18 cellular contexts compared by ENCODE assay signal in genomic region chr2:152571035-152571766, GRCh38.
DNase-seq lines count a peak whose midpoint lies in the region; ATAC-seq and TF ChIP-seq lines count a peak whose summit lies in the region.
"Had no signal": no experiment of that assay in that cellular context is flagged by ENCODE, and none has a peak within 500 bp of the region (broad histone marks: within the 10 kb centered on the region; RNA-seq: fewer than 3 reads in every experiment).

No MANE protein-coding gene starts in this region.

- BruUV-seq in PC-3 (replicated peaks; lab: Mats Ljungman, UMichigan): no TSS peak

- H3K9me2 ChIP-seq in PC-3 (replicated peaks; ENCODE audit: low read length): no peaks in the 10 kb centered on the region

- H3K27me3 ChIP-seq in PC-3 (ENCODE audit: low read length) (no peaks in the 10 kb centered on the region), parathyroid adenoma (ENCODE audit: control insufficient read depth, insufficient read depth, low read length) (no peaks in the 10 kb centered on the region)
- H3K27me3 ChIP-seq: tibial nerve had no signal

- H3K27ac ChIP-seq in PC-3 (ENCODE audit: low read length): peak overlapping the region; percentile 25; the same call in 1 of the 2 replicates
- no peak overlapping the region for H3K27ac ChIP-seq in parathyroid adenoma
- H3K27ac ChIP-seq: VCaP had no signal

- H3K4me2 ChIP-seq in PC-3 (ENCODE audit: low read length) (0 out of 2 replicates have a peak overlapping the region, but pooled peaks have one; percentile 1), parathyroid adenoma (ENCODE audit: low read length) (no peak overlapping the region)

- H3K9me3 ChIP-seq in PC-3 (ENCODE audit: low read length) (no peaks in the 10 kb centered on the region), parathyroid adenoma (ENCODE audit: control insufficient read depth, low read length) (no peaks in the 10 kb centered on the region)
- H3K9me3 ChIP-seq: tibial nerve had no signal

- intact Hi-C loops in PC-3 (cut with micrococcal nuclease): loop anchor here (5.0 kb wide), 2 partner anchors 41 to 99 kb away; no protein-coding TSS in a partner anchor

- H3K9ac ChIP-seq in PC-3 (ENCODE audit: low read length) (no peak overlapping the region), parathyroid adenoma (no peak overlapping the region)

- POLR2A ChIA-PET in PC-3 (lab: Charles Lee; ENCODE audit: unreplicated experiment): no interaction called here

- no peak for TF ChIP-seq CTCF in AG10803 (conservative IDR thresholded peaks at IDR 0.05; ENCODE audit: low read length)
- no peak for TF ChIP-seq CTCF in PC-3 (conservative IDR thresholded peaks at IDR 0.05; ENCODE audit: low read depth, low read length)
- no peak for TF ChIP-seq CTCF in epithelial cell of proximal tubule (conservative IDR thresholded peaks at IDR 0.05; ENCODE audit: low read depth, low read length)
- TF ChIP-seq CTCF in parathyroid adenoma (IDR thresholded peaks at IDR 0.05): no peak

- no peak overlapping the region for H3K4me3 ChIP-seq in AG10803 (ENCODE audit: low read length)
- no peak overlapping the region for H3K4me3 ChIP-seq in PC-3 (ENCODE audit: low read length)
- H3K4me3 ChIP-seq in epithelial cell of proximal tubule (ENCODE audit: low read depth, low read length): no peak overlapping the region
- no peak overlapping the region for H3K4me3 ChIP-seq in parathyroid adenoma (ENCODE audit: low read depth, low read length)
- H3K4me3 ChIP-seq: tibial nerve had no signal

- H3F3A ChIP-seq in PC-3 (ENCODE audit: low read length, unreplicated experiment): no peaks in the 10 kb centered on the region

- no peaks in the 10 kb centered on the region for H3K79me2 ChIP-seq in PC-3 (ENCODE audit: low read length)
- H3K79me2 ChIP-seq in parathyroid adenoma: no peaks in the 10 kb centered on the region

- peaks cover 33% of the 10 kb centered on the region for H3K4me1 ChIP-seq in PC-3 (ENCODE audit: insufficient read depth, low read length)
- H3K4me1 ChIP-seq in parathyroid adenoma: peaks cover 25% of the 10 kb centered on the region

- H3K36me3 ChIP-seq in PC-3 (ENCODE audit: low read depth, low read length) (no peaks in the 10 kb centered on the region), parathyroid adenoma (ENCODE audit: control insufficient read depth, insufficient read depth, low read length) (no peaks in the 10 kb centered on the region)
- H3K36me3 ChIP-seq: tibial nerve had no signal

- H4K20me1 ChIP-seq in PC-3 (ENCODE audit: low read length): no peaks in the 10 kb centered on the region

- DNase-seq in AG10803 (ENCODE audit: low read depth) (peak; percentile 34), PC-3 (peak; percentile 65), epithelial cell of proximal tubule (ENCODE audit: low read depth) (peak; percentile 16), NCI-H2081 treated with DMSO at 0.1 percent for 48 hours (lab: John Stamatoyannopoulos, UW) (no peak), NCI-H748 (lab: John Stamatoyannopoulos, UW; ENCODE audit: unreplicated experiment) (no peak), NCI-H2227 (lab: John Stamatoyannopoulos, UW; ENCODE audit: unreplicated experiment) (no peak)
- DNase-seq: cortex of kidney, foreskin melanocyte, KBM-7, kidney, NCI-H1436, NCI-H748 treated with DMSO at 0.1 percent for 48 hours, small intestine had no signal

- H2AFZ ChIP-seq in PC-3 (ENCODE audit: low read length) (no peak overlapping the region), parathyroid adenoma (peak overlapping the region; percentile 22)

- CTCF ChIA-PET in PC-3 (lab: Charles Lee): no interaction called here

- ATAC-seq in PC-3 (peak; percentile 70), GM19467 (IDR thresholded peaks at IDR 0.05; ENCODE audit: unreplicated experiment) (no peak)
- ATAC-seq: activated naive CD4-positive, alpha-beta T cell treated with anti-CD3 and anti-CD28 coated beads, Interleukin-2, amount 50 U/mL, for 72 hours had no signal

Comparison
In these comparisons a context has a peak if more than half of its experiments do, and no peak if none do; other contexts are left out.
1. DNase-seq: peak in AG10803 (single experiment), PC-3 (single experiment) and epithelial cell of proximal tubule (single experiment); none in NCI-H2081 treated with DMSO at 0.1 percent for 48 hours (single experiment), NCI-H748 (single experiment) and NCI-H2227 (single experiment).